In the genomic region with DNA sequence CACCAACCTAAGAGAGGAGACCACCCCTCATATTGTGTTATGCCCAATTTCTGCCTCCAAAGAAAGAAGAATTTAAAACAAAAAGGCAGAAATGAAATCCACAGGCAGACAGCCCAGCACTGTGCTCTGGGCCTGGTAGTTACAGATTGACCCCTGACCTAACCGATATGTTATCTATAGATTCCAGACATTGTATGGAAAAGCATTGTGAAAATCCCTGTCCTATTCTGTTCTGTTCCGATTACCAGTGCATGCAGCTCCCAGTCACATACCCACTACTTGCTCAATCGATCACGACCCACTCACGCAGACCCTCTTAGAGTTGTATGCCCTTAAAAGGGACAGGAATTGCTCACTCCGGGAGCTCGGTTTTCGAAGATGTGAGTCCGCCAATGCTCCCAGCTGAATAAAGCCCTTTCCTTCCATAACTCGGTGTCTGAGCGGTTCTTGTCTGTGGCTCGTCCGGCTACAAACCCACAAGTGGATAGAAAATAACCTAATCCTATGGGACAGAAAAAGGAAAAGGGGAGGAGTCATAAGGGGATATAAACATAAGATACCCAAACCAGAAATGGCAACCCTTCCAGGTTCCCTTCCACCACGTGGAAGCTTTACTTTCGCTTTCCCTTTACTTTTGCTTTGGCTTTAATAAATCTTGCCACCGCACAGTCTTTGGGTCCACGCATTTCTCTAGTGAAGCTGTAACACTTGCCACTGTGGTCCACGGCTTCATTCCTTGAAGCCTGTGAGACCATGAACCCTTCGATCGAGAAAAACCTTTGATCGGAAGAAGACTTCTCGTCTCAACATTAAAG, we compare ENCODE assay signal across 11 cellular contexts. TPM values are rescaled to one million over a fixed set of nuclear protein-coding genes. Genes with fewer than 3 reads are reported as not detected.
DNase-seq lines count a peak whose midpoint lies in the region; ATAC-seq and TF ChIP-seq lines count a peak whose summit lies in the region.
"Had no signal": no experiment of that assay in that cellular context is flagged by ENCODE, and none has a peak within 500 bp of the region (broad histone marks: within the 10 kb centered on the region; RNA-seq: fewer than 3 reads in every experiment).

No MANE protein-coding gene starts in this region.

- no peak for DNase-seq in CD4-positive, alpha-beta memory T cell
- DNase-seq in NCI-H1694 (lab: John Stamatoyannopoulos, UW) = no peak
- DNase-seq in posterior cingulate gyrus = no peak
- no peak for DNase-seq in NCI-H748 (lab: John Stamatoyannopoulos, UW; ENCODE audit: unreplicated experiment)
- DNase-seq in testis = no peak
- DNase-seq: DMS 273 treated with DMSO at 0.1 percent for 48 hours, NCI-H82, nephron progenitor cell had no signal

- peak; percentile 2 for ATAC-seq in GM19372 (IDR thresholded peaks at IDR 0.05; ENCODE audit: low read depth, unreplicated experiment)
- ATAC-seq in HG03460 (IDR thresholded peaks at IDR 0.05; ENCODE audit: unreplicated experiment) = peak; percentile 3

- POLR2A ChIA-PET in CD4-positive, alpha-beta memory T cell (lab: Charles Lee; ENCODE audit: partially characterized antibody) = no interaction called here

- intact Hi-C loops in CD4-positive, alpha-beta memory T cell (cut with micrococcal nuclease) = no loop called here
- intact Hi-C loops in dendritic cell treated with granulocyte-macrophage colony-stimulating factor and Interleukin-4, amounts not matched to agents 40 ng/mL and 50 ng/mL, for 4 days (cut with micrococcal nuclease) = loop anchor here (10.0 kb wide), 1 partner anchor 644 kb away; the partner anchor contains the start of gene LRRC58
- intact Hi-C loops in posterior cingulate gyrus (cut with DNase I) (no loop called here), testis (cut with DNase I; ENCODE audit: low total_unique reads) (no loop called here)

- peak overlapping the region; percentile 73 to 94 (median 84) for H3K27ac Mint-ChIP-seq in CD4-positive, alpha-beta memory T cell
- peak overlapping the region; percentile 87 for H3K27ac Mint-ChIP-seq in dendritic cell treated with granulocyte-macrophage colony-stimulating factor and Interleukin-4, amounts not matched to agents 40 ng/mL and 50 ng/mL, for 4 days
- H3K27ac Mint-ChIP-seq: nephron progenitor cell had no signal

- TF ChIP-seq POLR2A in testis (IDR thresholded peaks at IDR 0.05) = no peak

- H3K9me3 ChIP-seq in CD4-positive, alpha-beta memory T cell (ENCODE audit: control insufficient read depth in 1 of 2, low read length in 2 of 2) = no peaks in the 10 kb centered on the region
- H3K9me3 ChIP-seq in testis = no peaks in the 10 kb centered on the region

- peaks cover 15 to 46% (median 25%) of the 10 kb centered on the region in 4 donors for H3K4me1 Mint-ChIP-seq in CD4-positive, alpha-beta memory T cell
- peaks cover 33% of the 10 kb centered on the region for H3K4me1 Mint-ChIP-seq in dendritic cell treated with granulocyte-macrophage colony-stimulating factor and Interleukin-4, amounts not matched to agents 40 ng/mL and 50 ng/mL, for 4 days (ENCODE audit: low read depth)

- H3K9me3 Mint-ChIP-seq in CD4-positive, alpha-beta memory T cell = no peaks in the 10 kb centered on the region
- peaks cover 12% of the 10 kb centered on the region for H3K9me3 Mint-ChIP-seq in dendritic cell treated with granulocyte-macrophage colony-stimulating factor and Interleukin-4, amounts not matched to agents 40 ng/mL and 50 ng/mL, for 4 days

- H3K27ac ChIP-seq in CD4-positive, alpha-beta memory T cell (ENCODE audit: low read depth, low read length) = peak overlapping the region; percentile 12
- no peak overlapping the region for H3K27ac ChIP-seq in testis

- no peaks in the 10 kb centered on the region for H3K27me3 ChIP-seq in CD4-positive, alpha-beta memory T cell (ENCODE audit: insufficient read depth, low read length)
- H3K27me3 ChIP-seq in testis = no peaks in the 10 kb centered on the region

- H3K36me3 Mint-ChIP-seq in CD4-positive, alpha-beta memory T cell = no peaks in the 10 kb centered on the region
- peaks cover 6% of the 10 kb centered on the region for H3K36me3 Mint-ChIP-seq in dendritic cell treated with granulocyte-macrophage colony-stimulating factor and Interleukin-4, amounts not matched to agents 40 ng/mL and 50 ng/mL, for 4 days (ENCODE audit: low read depth)

- CTCF ChIA-PET in CD4-positive, alpha-beta memory T cell (lab: Charles Lee; ENCODE audit: partially characterized antibody) = interaction anchor here (1.8 kb wide), 1 partner anchor 20 kb away, joined by 4 read pairs; no protein-coding TSS in a partner anchor

- WGBS in testis, 2 donors = 74 to 79% methylated on average over 22 of the region's 22 CpGs

- H3K36me3 ChIP-seq in CD4-positive, alpha-beta memory T cell (ENCODE audit: insufficient read depth, low read length) = no peaks in the 10 kb centered on the region
- H3K36me3 ChIP-seq in testis (ENCODE audit: low read depth, missing control alignments) = no peaks in the 10 kb centered on the region

- H3K4me1 ChIP-seq in CD4-positive, alpha-beta memory T cell (ENCODE audit: insufficient read depth, low read length) = peaks cover 25% of the 10 kb centered on the region
- H3K4me1 ChIP-seq in testis = no peaks in the 10 kb centered on the region

- TF ChIP-seq CTCF in testis (IDR thresholded peaks at IDR 0.05) = no peak

- no peak overlapping the region for H3K4me3 ChIP-seq in CD4-positive, alpha-beta memory T cell (ENCODE audit: low read length in 2 of 2)
- no peak overlapping the region for H3K4me3 ChIP-seq in testis

- no peaks in the 10 kb centered on the region for H3K27me3 Mint-ChIP-seq in CD4-positive, alpha-beta memory T cell
- peaks cover 16% of the 10 kb centered on the region for H3K27me3 Mint-ChIP-seq in dendritic cell treated with granulocyte-macrophage colony-stimulating factor and Interleukin-4, amounts not matched to agents 40 ng/mL and 50 ng/mL, for 4 days

- peak overlapping the region in 6 of 8 donors; percentile 27 to 67 (median 53) for H3K4me3 Mint-ChIP-seq in CD4-positive, alpha-beta memory T cell
- H3K4me3 Mint-ChIP-seq in dendritic cell treated with granulocyte-macrophage colony-stimulating factor and Interleukin-4, amounts not matched to agents 40 ng/mL and 50 ng/mL, for 4 days = no peak overlapping the region

RNA-seq across cellular contexts. Expression of gene CFAP91, which starts 1.7 kb away (rescaled TPM):
- under 1 TPM in 1 of 2 experiments, not detected in 1; 0.58 TPM for total RNA-seq in CD4-positive, alpha-beta memory T cell
- polyA plus RNA-seq in CD4-positive, alpha-beta memory T cell = under 1 TPM in 1 of 2 donors, not detected in 1; 0.48 TPM
- total RNA-seq in testis = 10 to 100 TPM; 28.3 to 47.6 TPM
- 58.0 TPM for polyA plus RNA-seq in testis (ENCODE audit: insufficient read depth, low read depth, low replicate concordance)

RNA-seq across cellular contexts. Expression of gene COX17, which starts 23.9 kb away (rescaled TPM):
- total RNA-seq in CD4-positive, alpha-beta memory T cell = 10 to 100 TPM; 46.1 to 48.9 TPM
- 10 to 100 TPM; 78.4 to 88.2 TPM for polyA plus RNA-seq in CD4-positive, alpha-beta memory T cell
- 10 to 100 TPM; 35.4 to 39.1 TPM for total RNA-seq in testis
- polyA plus RNA-seq in testis (ENCODE audit: insufficient read depth, low read depth, low replicate concordance) = 81.7 TPM

RNA-seq across cellular contexts. Expression of gene POPDC2, which starts 40.7 kb away (rescaled TPM):
- 1 to 10 TPM; 7.3 to 7.4 TPM for total RNA-seq in CD4-positive, alpha-beta memory T cell
- 1 to 10 TPM; 2.0 to 2.6 TPM for polyA plus RNA-seq in CD4-positive, alpha-beta memory T cell
- 1 to 10 TPM; 4.1 to 5.7 TPM for total RNA-seq in testis
- polyA plus RNA-seq in testis (ENCODE audit: insufficient read depth, low read depth, low replicate concordance) = 8.0 TPM

Comparison
In these comparisons a context has a peak if more than half of its experiments do, and no peak if none do; other contexts are left out.
1. RNA of gene CFAP91, which starts 1.7 kb away (total RNA-seq): 28.3 to 47.6 TPM in testis; 0.58 TPM in CD4-positive, alpha-beta memory T cell; every median in the first group is over 10 times any median in the second.